Comparison of ENCODE assay signal across 11 cellular contexts in the genomic region with DNA sequence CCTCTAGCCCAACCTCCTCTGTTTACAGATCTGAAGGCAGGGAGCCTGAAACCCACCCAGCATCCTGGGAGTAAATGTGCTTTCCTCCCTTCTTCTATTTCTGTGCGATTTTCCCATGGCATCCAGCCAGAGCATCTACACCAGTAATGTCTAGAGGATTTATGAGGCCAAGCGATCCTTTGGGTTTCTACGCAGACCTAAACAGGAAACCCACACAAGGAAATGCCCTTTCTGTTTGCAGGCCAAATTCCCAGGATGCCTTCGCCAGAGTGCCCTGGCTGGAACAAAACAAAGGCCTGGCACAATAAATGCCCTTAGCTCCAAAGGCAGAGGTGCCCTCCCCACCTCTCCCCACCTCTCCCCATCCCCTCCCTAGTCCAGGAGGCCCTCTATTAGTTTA.
DNase-seq lines count a peak whose midpoint lies in the region; ATAC-seq and TF ChIP-seq lines count a peak whose summit lies in the region.
"Had no signal": no experiment of that assay in that cellular context is flagged by ENCODE, and none has a peak within 500 bp of the region (broad histone marks: within the 10 kb centered on the region; RNA-seq: fewer than 3 reads in every experiment).

No MANE protein-coding gene starts in this region.

- H3K27ac ChIP-seq in IMR-90 (ENCODE audit: insufficient read depth, low read length) (no peak overlapping the region), ascending aorta (peak overlapping the region; percentile 64 to 70), subcutaneous abdominal adipose tissue (ENCODE audit: low read depth, low read length) (peak overlapping the region; percentile 54)
- H3K27ac ChIP-seq: cardiac muscle cell had no signal

- no peak for ATAC-seq in IMR-90 (ENCODE audit: low read depth)
- no peak for ATAC-seq in GM19463 (IDR thresholded peaks at IDR 0.05; ENCODE audit: unreplicated experiment)
- ATAC-seq: left lung had no signal

- no peak for TF ChIP-seq CTCF in IMR-90 (conservative IDR thresholded peaks at IDR 0.05; ENCODE audit: low read depth, low read length)
- no peak for TF ChIP-seq CTCF in ascending aorta (IDR thresholded peaks at IDR 0.05)

- H2AK5ac ChIP-seq in IMR-90 (ENCODE audit: low read depth, low read length), result peak overlapping the region; percentile 18; the same call in 1 of the 2 replicates

- H4K8ac ChIP-seq in IMR-90 (ENCODE audit: low read depth in 2 of 2, low read length in 2 of 2), result no peak overlapping the region

- no peak overlapping the region for H3K56ac ChIP-seq in IMR-90 (ENCODE audit: extremely low read depth, insufficient read depth, low read length)

- no peak overlapping the region for H3K4me2 ChIP-seq in IMR-90 (ENCODE audit: low read depth, low read length)

- intact Hi-C loops in IMR-90 (cut with micrococcal nuclease) (no loop called here), ascending aorta (cut with DNase I) (no loop called here)

- H3K23ac ChIP-seq in IMR-90 (ENCODE audit: low read depth, low read length), result no peak overlapping the region

- POLR2A ChIA-PET in IMR-90 (lab: Charles Lee; ENCODE audit: unreplicated experiment), result no interaction called here

- 0 out of 2 replicates have a peak overlapping the region, but pooled peaks have one; percentile 5 for H4K5ac ChIP-seq in IMR-90 (ENCODE audit: low read depth, low read length)

- H2AFZ ChIP-seq in IMR-90 (replicated peaks; ENCODE audit: low read length, poor library complexity), result no peak overlapping the region

- no peak overlapping the region for H3K9ac ChIP-seq in IMR-90 (ENCODE audit: low read depth, low read length)
- H3K9ac ChIP-seq in subcutaneous abdominal adipose tissue (ENCODE audit: low read length in 5 of 5), result no peak overlapping the region

- no peaks in the 10 kb centered on the region for H3K79me1 ChIP-seq in IMR-90 (ENCODE audit: low read depth in 1 of 2, low read length in 2 of 2)

- no peak overlapping the region for H2BK120ac ChIP-seq in IMR-90 (ENCODE audit: low read depth, low read length)

- CTCF ChIA-PET in IMR-90 (lab: Yijun Ruan, JAX), result interaction anchor here (0.7 kb wide), 1 partner anchor 263 kb away, joined by 3 read pairs; no protein-coding TSS in a partner anchor

- no CpG with 5 or more reads among the region's 4 CpGs for WGBS in IMR-90 (ENCODE audit: extremely low coverage in 2 of 2, insufficient read length in 1 of 2), 2 experiments

- H3K27me3 ChIP-seq in IMR-90 (ENCODE audit: control insufficient read depth, insufficient read depth, low read length) (no peaks in the 10 kb centered on the region), ascending aorta (no peaks in the 10 kb centered on the region), subcutaneous abdominal adipose tissue (ENCODE audit: control insufficient read depth in 5 of 5, insufficient read depth in 4 of 5, low read length in 5 of 5) (no peaks in the 10 kb centered on the region)
- H3K27me3 ChIP-seq: cardiac muscle cell, left lung had no signal

- no TSS peak for BruUV-seq in IMR-90 (replicated peaks; lab: Mats Ljungman, UMichigan)

- H3K36me3 ChIP-seq in IMR-90 (ENCODE audit: control insufficient read depth, insufficient read depth, low read length), result no peaks in the 10 kb centered on the region
- H3K36me3 ChIP-seq in ascending aorta, result no peaks in the 10 kb centered on the region
- no peaks in the 10 kb centered on the region for H3K36me3 ChIP-seq in subcutaneous abdominal adipose tissue (ENCODE audit: control insufficient read depth in 5 of 5, insufficient read depth in 5 of 5, low read length in 5 of 5)
- H3K36me3 ChIP-seq: cardiac muscle cell, left lung had no signal

- H4K20me1 ChIP-seq in IMR-90 (ENCODE audit: insufficient read depth, low read length), result no peaks in the 10 kb centered on the region

- TF ChIP-seq POLR2A in IMR-90 (IDR thresholded peaks at IDR 0.05; ENCODE audit: low read depth, low read length), result no peak

- no peak overlapping the region for H2BK5ac ChIP-seq in IMR-90 (ENCODE audit: low read depth, low read length, poor library complexity, severe bottlenecking)

- no peak overlapping the region for H4K91ac ChIP-seq in IMR-90 (ENCODE audit: insufficient read depth, low read depth, low read length)

- H3K18ac ChIP-seq in IMR-90 (ENCODE audit: low read depth, low read length), result no peak overlapping the region; the same call in 1 of the 2 replicates

- in situ Hi-C loops in IMR-90 (cut with MboI; ENCODE audit: low sequenced_read_pairs), result loop anchor here (25.0 kb wide), 2 partner anchors 192 to 292 kb away; no protein-coding TSS in a partner anchor

- no peak overlapping the region for H2AK9ac ChIP-seq in IMR-90 (replicated peaks; ENCODE audit: low read depth, low read length, poor library complexity)

- H2BK20ac ChIP-seq in IMR-90 (ENCODE audit: low read depth, low read length), result no peak overlapping the region

- H3K4me3 ChIP-seq in IMR-90 (ENCODE audit: insufficient read depth, low read depth, low read length) (no peak overlapping the region), ascending aorta (peak overlapping the region in 1 of 2 donors; percentile 4), subcutaneous abdominal adipose tissue (ENCODE audit: low read depth in 1 of 5, low read length in 5 of 5) (no peak overlapping the region)
- H3K4me3 ChIP-seq: cardiac muscle cell, left lung had no signal

- H3K4me1 ChIP-seq in IMR-90 (ENCODE audit: control insufficient read depth, insufficient read depth, low read length), result peaks cover 20% of the 10 kb centered on the region
- peaks cover 4 to 15% of the 10 kb centered on the region in 2 donors for H3K4me1 ChIP-seq in ascending aorta
- H3K4me1 ChIP-seq in subcutaneous abdominal adipose tissue (ENCODE audit: control insufficient read depth in 5 of 5, insufficient read depth in 5 of 5, low read length in 5 of 5), result peaks cover 10 to 35% (median 26%) of the 10 kb centered on the region in 5 donors

- H3K14ac ChIP-seq in IMR-90 (replicated peaks; ENCODE audit: low read depth, low read length), result no peak overlapping the region

- dilution Hi-C loops in IMR-90 (cut with HindIII; ENCODE audit: low sequenced_read_pairs, unreplicated experiment), result no loop called here

- peak overlapping the region; percentile 23; the same call in 1 of the 2 replicates for H3K4ac ChIP-seq in IMR-90 (ENCODE audit: low read depth, low read length)

- H3K9me1 ChIP-seq in IMR-90 (ENCODE audit: insufficient read depth, low read length), result peaks cover 3% of the 10 kb centered on the region; the same call in 1 of the 2 replicates

- TF ChIP-seq RAD21 in IMR-90 (IDR thresholded peaks at IDR 0.05; ENCODE audit: low read length), result no peak

- H3K9me3 ChIP-seq in IMR-90 (ENCODE audit: control insufficient read depth, insufficient read depth, low read length) (no peaks in the 10 kb centered on the region), ascending aorta (no peaks in the 10 kb centered on the region), subcutaneous abdominal adipose tissue (ENCODE audit: control insufficient read depth in 5 of 5, low read length in 5 of 5) (no peaks in the 10 kb centered on the region)
- H3K9me3 ChIP-seq: left lung had no signal

- peak; percentile 63 for DNase-seq in IMR-90
- DNase-seq in ascending aorta (ENCODE audit: low spot score in 2 of 2), result no peak
- DNase-seq in kidney glomerular epithelial cell (lab: John Stamatoyannopoulos, UW), result peak; percentile 64
- DNase-seq in AML-193 (lab: John Stamatoyannopoulos, UW), result no peak
- DNase-seq in NCI-H526 (lab: John Stamatoyannopoulos, UW), result no peak
- DNase-seq in stimulated activated CD4-positive, alpha-beta T cell treated with anti-CD3 and anti-CD28 coated beads, Interleukin-4, amount 100 ng/mL, for 24 hours, result no peak
- DNase-seq: activated CD4-positive, alpha-beta T cell treated with anti-CD3 and anti-CD28 coated beads, Interleukin-2, amount 50 U/mL, for 4 hours; left lung had no signal

- no peak overlapping the region for H2BK15ac ChIP-seq in IMR-90 (ENCODE audit: low read depth, low read length)

TF ChIP-seq in IMR-90, 13 proteins besides CTCF, POLR2A, EP300 and RAD21:
- TF ChIP-seq RCOR1 (IDR thresholded peaks at IDR 0.05; ENCODE audit: insufficient replicate concordance, low read length) (no peak), SMC3 (IDR thresholded peaks at IDR 0.05; ENCODE audit: low read depth, low read length) (no peak), BHLHE40 (IDR thresholded peaks at IDR 0.05; ENCODE audit: low read depth, low read length) (no peak), MAZ (IDR thresholded peaks at IDR 0.05; ENCODE audit: borderline replicate concordance, low read depth, low read length) (no peak), NFE2L2 (IDR thresholded peaks at IDR 0.05; ENCODE audit: low read depth, low read length) (no peak), MXI1 (IDR thresholded peaks at IDR 0.05; ENCODE audit: borderline replicate concordance, low read depth, low read length) (no peak), RFX5 (IDR thresholded peaks at IDR 0.05; ENCODE audit: low read depth, low read length) (no peak), CHD1 (IDR thresholded peaks at IDR 0.05; ENCODE audit: low read depth, low read length) (no peak), FOS (IDR thresholded peaks at IDR 0.05; ENCODE audit: low read depth, low read length) (no peak), CEBPB (IDR thresholded peaks at IDR 0.05; ENCODE audit: low read depth, low read length) (no peak), MAFK (IDR thresholded peaks at IDR 0.05; ENCODE audit: low read depth, low read length) (no peak)
- TF ChIP-seq, protein P1, sequence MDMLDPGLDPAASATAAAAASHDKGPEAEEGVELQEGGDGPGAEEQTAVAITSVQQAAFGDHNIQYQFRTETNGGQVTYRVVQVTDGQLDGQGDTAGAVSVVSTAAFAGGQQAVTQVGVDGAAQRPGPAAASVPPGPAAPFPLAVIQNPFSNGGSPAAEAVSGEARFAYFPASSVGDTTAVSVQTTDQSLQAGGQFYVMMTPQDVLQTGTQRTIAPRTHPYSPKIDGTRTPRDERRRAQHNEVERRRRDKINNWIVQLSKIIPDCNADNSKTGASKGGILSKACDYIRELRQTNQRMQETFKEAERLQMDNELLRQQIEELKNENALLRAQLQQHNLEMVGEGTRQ (IDR thresholded peaks at IDR 0.05; ENCODE audit: low read depth, low read length), result no peak
- TF ChIP-seq, protein P2, sequence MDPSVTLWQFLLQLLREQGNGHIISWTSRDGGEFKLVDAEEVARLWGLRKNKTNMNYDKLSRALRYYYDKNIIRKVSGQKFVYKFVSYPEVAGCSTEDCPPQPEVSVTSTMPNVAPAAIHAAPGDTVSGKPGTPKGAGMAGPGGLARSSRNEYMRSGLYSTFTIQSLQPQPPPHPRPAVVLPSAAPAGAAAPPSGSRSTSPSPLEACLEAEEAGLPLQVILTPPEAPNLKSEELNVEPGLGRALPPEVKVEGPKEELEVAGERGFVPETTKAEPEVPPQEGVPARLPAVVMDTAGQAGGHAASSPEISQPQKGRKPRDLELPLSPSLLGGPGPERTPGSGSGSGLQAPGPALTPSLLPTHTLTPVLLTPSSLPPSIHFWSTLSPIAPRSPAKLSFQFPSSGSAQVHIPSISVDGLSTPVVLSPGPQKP (IDR thresholded peaks at IDR 0.05; ENCODE audit: borderline replicate concordance, low read depth, low read length), result no peak

Comparison
In these comparisons a context has a peak if more than half of its experiments do, and no peak if none do; other contexts are left out.
1. DNase-seq: peak in IMR-90 (single experiment) and kidney glomerular epithelial cell (single experiment); none in ascending aorta (0 of 2), AML-193 (0 of 2), NCI-H526 (0 of 2) and stimulated activated CD4-positive, alpha-beta T cell treated with anti-CD3 and anti-CD28 coated beads, Interleukin-4, amount 100 ng/mL, for 24 hours (single experiment).